In the genomic region with DNA sequence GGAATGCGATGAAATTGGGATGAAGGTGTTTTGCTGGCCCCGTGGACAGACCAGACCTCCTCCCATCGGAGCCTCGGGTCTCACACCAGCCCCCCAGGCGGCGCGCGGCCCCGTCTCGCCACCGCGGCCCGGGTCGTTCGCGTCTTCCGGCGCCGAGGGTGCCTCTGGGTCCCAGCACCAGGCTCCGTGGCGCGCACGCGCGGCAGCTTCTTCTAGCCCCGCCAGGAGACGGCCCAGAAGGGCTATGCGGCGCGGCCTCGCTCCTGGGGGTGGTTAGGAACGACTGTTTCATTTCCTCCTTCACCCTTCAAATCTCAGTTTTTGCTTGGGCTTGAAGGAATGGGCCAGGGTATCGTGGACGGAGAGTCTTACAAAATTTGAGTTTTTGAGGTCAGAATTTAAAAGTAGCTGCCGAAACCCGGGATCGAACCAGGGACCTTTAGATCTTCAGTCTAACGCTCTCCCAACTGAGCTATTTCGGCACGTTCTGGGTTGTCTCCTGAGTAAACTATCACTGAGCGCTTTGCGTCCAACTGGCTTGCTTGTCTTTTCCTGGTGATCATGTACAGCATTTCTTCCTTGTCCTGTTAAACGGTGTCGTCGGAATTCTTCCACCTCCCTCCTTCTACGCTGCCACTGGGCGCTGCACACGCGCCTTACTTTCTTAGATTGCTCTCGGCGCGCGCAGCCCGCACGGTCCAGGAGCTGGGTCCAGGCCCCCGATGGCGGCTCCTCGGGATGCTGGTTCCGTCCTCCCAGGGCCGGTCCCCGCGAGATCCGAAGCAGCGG, we compare ENCODE assay signal across 1 cellular context.
A peak's percentile ranks its signal among the peaks of the same experiment; 100 is the strongest.
TF ChIP-seq lines count a peak whose summit lies in the region.

No MANE protein-coding gene starts in this region.

TF ChIP-seq in HepG2, 621 proteins besides CTCF, POLR2A, EP300 and RAD21 (continued from another document and continues in another):
- TF ChIP-seq, protein P1, sequence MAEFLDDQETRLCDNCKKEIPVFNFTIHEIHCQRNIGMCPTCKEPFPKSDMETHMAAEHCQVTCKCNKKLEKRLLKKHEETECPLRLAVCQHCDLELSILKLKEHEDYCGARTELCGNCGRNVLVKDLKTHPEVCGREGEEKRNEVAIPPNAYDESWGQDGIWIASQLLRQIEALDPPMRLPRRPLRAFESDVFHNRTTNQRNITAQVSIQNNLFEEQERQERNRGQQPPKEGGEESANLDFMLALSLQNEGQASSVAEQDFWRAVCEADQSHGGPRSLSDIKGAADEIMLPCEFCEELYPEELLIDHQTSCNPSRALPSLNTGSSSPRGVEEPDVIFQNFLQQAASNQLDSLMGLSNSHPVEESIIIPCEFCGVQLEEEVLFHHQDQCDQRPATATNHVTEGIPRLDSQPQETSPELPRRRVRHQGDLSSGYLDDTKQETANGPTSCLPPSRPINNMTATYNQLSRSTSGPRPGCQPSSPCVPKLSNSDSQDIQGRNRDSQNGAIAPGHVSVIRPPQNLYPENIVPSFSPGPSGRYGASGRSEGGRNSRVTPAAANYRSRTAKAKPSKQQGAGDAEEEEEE (CRISPR knock-in tag; IDR thresholded peaks at IDR 0.05; ENCODE audit: borderline replicate concordance): no peak
- no peak for TF ChIP-seq FOXM1 (CRISPR knock-in tag; IDR thresholded peaks at IDR 0.05)
- TF ChIP-seq KAT2B (IDR thresholded peaks at IDR 0.05; ENCODE audit: borderline replicate concordance, low read depth, low read length): no peak
- peak; percentile 61; the same call in 1 of the 2 replicates for TF ChIP-seq ZNF512B (CRISPR knock-in tag; IDR thresholded peaks at IDR 0.05; ENCODE audit: borderline replicate concordance)
- TF ChIP-seq, protein P2, sequence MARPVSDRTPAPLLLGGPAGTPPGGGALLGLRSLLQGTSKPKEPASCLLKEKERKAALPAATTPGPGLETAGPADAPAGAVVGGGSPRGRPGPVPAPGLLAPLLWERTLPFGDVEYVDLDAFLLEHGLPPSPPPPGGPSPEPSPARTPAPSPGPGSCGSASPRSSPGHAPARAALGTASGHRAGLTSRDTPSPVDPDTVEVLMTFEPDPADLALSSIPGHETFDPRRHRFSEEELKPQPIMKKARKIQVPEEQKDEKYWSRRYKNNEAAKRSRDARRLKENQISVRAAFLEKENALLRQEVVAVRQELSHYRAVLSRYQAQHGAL (CRISPR knock-in tag; IDR thresholded peaks at IDR 0.05; ENCODE audit: not compliant biosample characterization): no peak
- TF ChIP-seq ZBTB7B (CRISPR knock-in tag; IDR thresholded peaks at IDR 0.05): peak; percentile 36
- TF ChIP-seq ZNF781 (CRISPR knock-in tag; IDR thresholded peaks at IDR 0.05; ENCODE audit: borderline replicate concordance, not compliant biosample characterization): peak; percentile 43
- TF ChIP-seq PAX8 (CRISPR knock-in tag; IDR thresholded peaks at IDR 0.05; ENCODE audit: borderline replicate concordance): no peak
- TF ChIP-seq NR1H2 (CRISPR knock-in tag; IDR thresholded peaks at IDR 0.05; ENCODE audit: borderline replicate concordance, low read depth): no peak
- TF ChIP-seq EED (CRISPR knock-in tag; IDR thresholded peaks at IDR 0.05): no peak; the same call in 1 of the 2 replicates
- no peak for TF ChIP-seq ZNF557 (CRISPR knock-in tag; IDR thresholded peaks at IDR 0.05)
- TF ChIP-seq, protein P3, sequence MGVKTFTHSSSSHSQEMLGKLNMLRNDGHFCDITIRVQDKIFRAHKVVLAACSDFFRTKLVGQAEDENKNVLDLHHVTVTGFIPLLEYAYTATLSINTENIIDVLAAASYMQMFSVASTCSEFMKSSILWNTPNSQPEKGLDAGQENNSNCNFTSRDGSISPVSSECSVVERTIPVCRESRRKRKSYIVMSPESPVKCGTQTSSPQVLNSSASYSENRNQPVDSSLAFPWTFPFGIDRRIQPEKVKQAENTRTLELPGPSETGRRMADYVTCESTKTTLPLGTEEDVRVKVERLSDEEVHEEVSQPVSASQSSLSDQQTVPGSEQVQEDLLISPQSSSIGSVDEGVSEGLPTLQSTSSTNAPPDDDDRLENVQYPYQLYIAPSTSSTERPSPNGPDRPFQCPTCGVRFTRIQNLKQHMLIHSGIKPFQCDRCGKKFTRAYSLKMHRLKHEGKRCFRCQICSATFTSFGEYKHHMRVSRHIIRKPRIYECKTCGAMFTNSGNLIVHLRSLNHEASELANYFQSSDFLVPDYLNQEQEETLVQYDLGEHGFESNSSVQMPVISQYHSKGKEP (CRISPR knock-in tag; IDR thresholded peaks at IDR 0.05): no peak
- TF ChIP-seq, protein P4, sequence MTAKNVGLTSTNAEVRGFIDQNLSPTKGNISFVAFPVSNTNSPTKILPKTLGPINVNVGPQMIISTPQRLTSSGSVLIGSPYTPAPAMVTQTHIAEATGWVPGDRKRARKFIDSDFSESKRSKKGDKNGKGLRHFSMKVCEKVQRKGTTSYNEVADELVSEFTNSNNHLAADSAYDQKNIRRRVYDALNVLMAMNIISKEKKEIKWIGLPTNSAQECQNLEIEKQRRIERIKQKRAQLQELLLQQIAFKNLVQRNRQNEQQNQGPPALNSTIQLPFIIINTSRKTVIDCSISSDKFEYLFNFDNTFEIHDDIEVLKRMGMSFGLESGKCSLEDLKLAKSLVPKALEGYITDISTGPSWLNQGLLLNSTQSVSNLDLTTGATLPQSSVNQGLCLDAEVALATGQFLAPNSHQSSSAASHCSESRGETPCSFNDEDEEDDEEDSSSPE (CRISPR knock-in tag; IDR thresholded peaks at IDR 0.05): no peak; the same call in 1 of the 2 replicates
- peak; percentile 83; the same call in 1 of the 2 replicates for TF ChIP-seq EEA1 (CRISPR knock-in tag; IDR thresholded peaks at IDR 0.05; ENCODE audit: borderline replicate concordance)
- TF ChIP-seq YEATS4 (CRISPR knock-in tag; IDR thresholded peaks at IDR 0.05; ENCODE audit: borderline replicate concordance): no peak; the same call in 1 of the 2 replicates
- TF ChIP-seq ZSCAN21 (CRISPR knock-in tag; IDR thresholded peaks at IDR 0.05; ENCODE audit: borderline replicate concordance): peak; percentile 79; the same call in 1 of the 2 replicates
- TF ChIP-seq MXD4 (CRISPR knock-in tag; IDR thresholded peaks at IDR 0.05): peak; percentile 60; the same call in 1 of the 2 replicates
- TF ChIP-seq ZSCAN29 (CRISPR knock-in tag; conservative IDR thresholded peaks at IDR 0.05): no peak
- TF ChIP-seq ZBTB10 (CRISPR knock-in tag; IDR thresholded peaks at IDR 0.05; ENCODE audit: borderline replicate concordance): no peak
- no peak; the same call in 1 of the 2 replicates for TF ChIP-seq HINFP (CRISPR knock-in tag; IDR thresholded peaks at IDR 0.05; ENCODE audit: low read depth)
- peak; percentile 17; the same call in 1 of the 2 replicates for TF ChIP-seq ZNF543 (CRISPR knock-in tag; IDR thresholded peaks at IDR 0.05)
- TF ChIP-seq CHCHD3 (CRISPR knock-in tag; IDR thresholded peaks at IDR 0.05): peak; percentile 32; the same call in 1 of the 2 replicates
- TF ChIP-seq SNRNP70 (IDR thresholded peaks at IDR 0.05; ENCODE audit: low read depth, low read length): no peak
- TF ChIP-seq GATAD1 (CRISPR knock-in tag; IDR thresholded peaks at IDR 0.05): peak; percentile 14
- no peak for TF ChIP-seq NFE2 (CRISPR knock-in tag; IDR thresholded peaks at IDR 0.05)
- TF ChIP-seq, protein P5, sequence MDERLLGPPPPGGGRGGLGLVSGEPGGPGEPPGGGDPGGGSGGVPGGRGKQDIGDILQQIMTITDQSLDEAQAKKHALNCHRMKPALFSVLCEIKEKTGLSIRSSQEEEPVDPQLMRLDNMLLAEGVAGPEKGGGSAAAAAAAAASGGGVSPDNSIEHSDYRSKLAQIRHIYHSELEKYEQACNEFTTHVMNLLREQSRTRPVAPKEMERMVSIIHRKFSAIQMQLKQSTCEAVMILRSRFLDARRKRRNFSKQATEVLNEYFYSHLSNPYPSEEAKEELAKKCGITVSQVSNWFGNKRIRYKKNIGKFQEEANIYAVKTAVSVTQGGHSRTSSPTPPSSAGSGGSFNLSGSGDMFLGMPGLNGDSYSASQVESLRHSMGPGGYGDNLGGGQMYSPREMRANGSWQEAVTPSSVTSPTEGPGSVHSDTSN (CRISPR knock-in tag; IDR thresholded peaks at IDR 0.05): no peak
- no peak for TF ChIP-seq ZFP62 (CRISPR knock-in tag; IDR thresholded peaks at IDR 0.05)
- TF ChIP-seq MYC (CRISPR knock-in tag; IDR thresholded peaks at IDR 0.05; ENCODE audit: borderline replicate concordance): peak; percentile 39; the same call in 1 of the 2 replicates
- peak; percentile 1; the same call in 1 of the 2 replicates for TF ChIP-seq ZFX (CRISPR knock-in tag; IDR thresholded peaks at IDR 0.05; ENCODE audit: low read depth)
- no peak for TF ChIP-seq MAFF (IDR thresholded peaks at IDR 0.05; ENCODE audit: low read depth, low read length)
- no peak for TF ChIP-seq KDM6A (CRISPR knock-in tag; IDR thresholded peaks at IDR 0.05; ENCODE audit: low read depth)
- no peak for TF ChIP-seq TBX3 (IDR thresholded peaks at IDR 0.05; ENCODE audit: borderline replicate concordance)
- TF ChIP-seq NR2F1 (CRISPR knock-in tag; IDR thresholded peaks at IDR 0.05): no peak
- no peak for TF ChIP-seq CERS6 (CRISPR knock-in tag; IDR thresholded peaks at IDR 0.05)
- 0 out of 2 replicates have a peak, but pooled peaks have one; percentile 34 for TF ChIP-seq ZNF816 (CRISPR knock-in tag; IDR thresholded peaks at IDR 0.05; ENCODE audit: borderline replicate concordance)
- no peak; the same call in 1 of the 2 replicates for TF ChIP-seq ZNF800 (CRISPR knock-in tag; IDR thresholded peaks at IDR 0.05)
- peak; percentile 74; the same call in 1 of the 2 replicates for TF ChIP-seq MTA1 (CRISPR knock-in tag; IDR thresholded peaks at IDR 0.05; ENCODE audit: borderline replicate concordance)
